ENCODE assay signal across 8 cellular contexts in genomic region chr19:52922841-52923781, GRCh38.
DNase-seq lines count a peak whose midpoint lies in the region; ATAC-seq lines count a peak whose summit lies in the region.

Gene ZNF888 (minus strand): TSS chr19:52923428. CDS start chr19:52917873, 5,555 bp downstream.

- peak; percentile 94 for ATAC-seq in GM19023 (IDR thresholded peaks at IDR 0.05; ENCODE audit: unreplicated experiment)
- peak; percentile 90 for ATAC-seq in HG03196 (IDR thresholded peaks at IDR 0.05; ENCODE audit: unreplicated experiment)

- DNase-seq in AG08396 (ENCODE audit: low spot score) (peak; percentile 87), NCI-H774 (lab: John Stamatoyannopoulos, UW) (peak; percentile 77), medulla oblongata (ENCODE audit: extremely low spot score) (peak; percentile 69)
- peak; percentile 92 for DNase-seq in activated CD8-positive, alpha-beta memory T cell treated with anti-CD3 and anti-CD28 coated beads for 24 hours
- DNase-seq in effector CD4-positive, alpha-beta T cell, result peak; percentile 80
- DNase-seq in stimulated activated CD4-positive, alpha-beta T cell treated with anti-CD3 and anti-CD28 coated beads, TNF-alpha, amount 100 ng/mL, for 48 hours (ENCODE audit: low read depth in 3 of 3), result peak; percentile 58 to 81 (median 73)

Comparison
In these comparisons a context has a peak if more than half of its experiments do, and no peak if none do; other contexts are left out.
1. Peak in every context shown above with its lines: DNase-seq and ATAC-seq.